Comparison of ENCODE assay signal across 22 cellular contexts in genomic region chr1:187959062-187959461, GRCh38.
"Had no signal": no experiment of that assay in that cellular context is flagged by ENCODE, and none has a peak within 500 bp of the region (broad histone marks: within the 10 kb centered on the region; RNA-seq: fewer than 3 reads in every experiment).

No MANE protein-coding gene starts in this region.

- H3K9me3 Mint-ChIP-seq: nephron had no signal

- DNase-seq: cortex of kidney; dorsolateral prefrontal cortex; effector CD8-positive, alpha-beta T cell; heart left ventricle; hypothalamus; kidney glomerular epithelial cell; mesendoderm; naive B cell; occipital lobe; psoas muscle; retina; stimulated activated CD4-positive, alpha-beta T cell treated with anti-CD3 and anti-CD28 coated beads, Interleukin-2, amount 100 ng/mL, for 24 hours; stimulated activated CD4-positive, alpha-beta T cell treated with anti-CD3 and anti-CD28 coated beads, Interleukin-4, amount 100 ng/mL, for 4 hours; stimulated activated naive B cell treated with anti-CD40 and anti-IgM and Interleukin-4, amounts not matched to agents 10 μg/mL and 1 μg/mL and 100 μg/mL, for 72 hours; stimulated activated naive CD8-positive, alpha-beta T cell treated with anti-CD3 and anti-CD28 coated beads, Interleukin-15, amount 100 ng/mL, for 72 hours; testis had no signal

- H3K27me3 ChIP-seq: dorsolateral prefrontal cortex, heart left ventricle, testis, tibial nerve had no signal

- H3K27me3 Mint-ChIP-seq: naive B cell; stimulated activated naive B cell treated with anti-CD40 and anti-IgM and Interleukin-4, amounts not matched to agents 10 μg/mL and 1 μg/mL and 100 μg/mL, for 72 hours; stimulated activated naive CD8-positive, alpha-beta T cell treated with anti-CD3 and anti-CD28 coated beads, Interleukin-15, amount 100 ng/mL, for 72 hours had no signal

- H3K4me3 Mint-ChIP-seq: naive B cell; nephron; stimulated activated naive B cell treated with anti-CD40 and anti-IgM and Interleukin-4, amounts not matched to agents 10 μg/mL and 1 μg/mL and 100 μg/mL, for 72 hours; stimulated activated naive CD8-positive, alpha-beta T cell treated with anti-CD3 and anti-CD28 coated beads, Interleukin-15, amount 100 ng/mL, for 72 hours had no signal

- H3K27ac ChIP-seq: dorsolateral prefrontal cortex, heart left ventricle, psoas muscle, testis, tibial nerve had no signal

- H3K27ac Mint-ChIP-seq: naive B cell; nephron; stimulated activated naive B cell treated with anti-CD40 and anti-IgM and Interleukin-4, amounts not matched to agents 10 μg/mL and 1 μg/mL and 100 μg/mL, for 72 hours; stimulated activated naive CD8-positive, alpha-beta T cell treated with anti-CD3 and anti-CD28 coated beads, Interleukin-15, amount 100 ng/mL, for 72 hours had no signal

- FAIRE-seq: frontal cortex, islet of Langerhans had no signal

- H3K9me3 ChIP-seq: psoas muscle, testis, tibial nerve had no signal

- H3K36me3 Mint-ChIP-seq: naive B cell; stimulated activated naive B cell treated with anti-CD40 and anti-IgM and Interleukin-4, amounts not matched to agents 10 μg/mL and 1 μg/mL and 100 μg/mL, for 72 hours had no signal

- H3K36me3 ChIP-seq: heart left ventricle, tibial nerve had no signal

- H3K4me1 ChIP-seq: heart left ventricle, psoas muscle, testis, tibial nerve had no signal

- H3K4me1 Mint-ChIP-seq: naive B cell; stimulated activated naive B cell treated with anti-CD40 and anti-IgM and Interleukin-4, amounts not matched to agents 10 μg/mL and 1 μg/mL and 100 μg/mL, for 72 hours; stimulated activated naive CD8-positive, alpha-beta T cell treated with anti-CD3 and anti-CD28 coated beads, Interleukin-15, amount 100 ng/mL, for 72 hours had no signal

- ATAC-seq: esophagus mucosa; heart left ventricle; psoas muscle; sciatic nerve; stimulated activated naive B cell treated with anti-CD40 and anti-IgM and Interleukin-4, amounts not matched to agents 10 μg/mL and 1 μg/mL and 100 μg/mL, for 72 hours; stimulated activated naive CD8-positive, alpha-beta T cell treated with anti-CD3 and anti-CD28 coated beads, Interleukin-15, amount 100 ng/mL, for 72 hours had no signal

- H3K4me3 ChIP-seq: dorsolateral prefrontal cortex, heart left ventricle, psoas muscle, testis, tibial nerve had no signal
